In genomic region chr12:25690996-25691864, GRCh38 we compare ENCODE assay signal across 1 cellular context.
TF ChIP-seq lines count a peak whose summit lies in the region.

No MANE protein-coding gene starts in this region.

TF ChIP-seq in K562, 482 proteins besides CTCF, POLR2A, EP300 and RAD21 (continued from another document):
- TF ChIP-seq REST (CRISPR knock-in tag; IDR thresholded peaks at IDR 0.05; ENCODE audit: low read depth) (no peak), PHB (CRISPR knock-in tag; IDR thresholded peaks at IDR 0.05) (no peak), AFF1 (IDR thresholded peaks at IDR 0.05; ENCODE audit: low read depth in 1 of 2, partially characterized antibody in 2 of 2) (no peak), ZNF639 (CRISPR knock-in tag; conservative IDR thresholded peaks at IDR 0.05 in 1 of 2, IDR thresholded peaks at IDR 0.05 in 1 of 2) (peak in 1 of 2 experiments; percentile 37; a peak in 2 of 4 replicates), COPS2 (conservative IDR thresholded peaks at IDR 0.05) (no peak), MED1 (CRISPR knock-in tag; IDR thresholded peaks at IDR 0.05; ENCODE audit: borderline replicate concordance) (no peak), FOXA1 (IDR thresholded peaks at IDR 0.05; ENCODE audit: borderline replicate concordance) (no peak), ZNF282 (CRISPR knock-in tag; IDR thresholded peaks at IDR 0.05) (no peak), ZNF589 (CRISPR knock-in tag; IDR thresholded peaks at IDR 0.05; ENCODE audit: low read depth) (peak; percentile 13), C11orf30 (IDR thresholded peaks at IDR 0.05; ENCODE audit: low read depth) (no peak), MAFK (IDR thresholded peaks at IDR 0.05; ENCODE audit: low read length) (no peak), BRD9 (IDR thresholded peaks at IDR 0.05; ENCODE audit: low read depth, partially characterized antibody) (peak; percentile 73), TFAP4 (CRISPR knock-in tag; IDR thresholded peaks at IDR 0.05; ENCODE audit: borderline replicate concordance) (no peak), MYC (IDR thresholded peaks at IDR 0.05; ENCODE audit: low read depth, low read length) (0 out of 2 replicates have a peak, but pooled peaks have one; percentile 32), MYC (CRISPR knock-in tag; IDR thresholded peaks at IDR 0.05; ENCODE audit: borderline replicate concordance, low read depth) (0 out of 2 replicates have a peak, but pooled peaks have one; percentile 12), POLR2G (IDR thresholded peaks at IDR 0.05; ENCODE audit: low read depth, low read length) (no peak), E2F3 (CRISPR knock-in tag; IDR thresholded peaks at IDR 0.05) (no peak), ZC3H4 (CRISPR knock-in tag; IDR thresholded peaks at IDR 0.05; ENCODE audit: borderline replicate concordance) (no peak), ZNF384 (IDR thresholded peaks at IDR 0.05; ENCODE audit: low read depth, low read length) (no peak), ZNF785 (CRISPR knock-in tag; IDR thresholded peaks at IDR 0.05) (no peak), ZNF239 (CRISPR knock-in tag; IDR thresholded peaks at IDR 0.05) (peak; percentile 98), SETDB1 (IDR thresholded peaks at IDR 0.05; ENCODE audit: low read length) (no peak)
- TF ChIP-seq, protein P1, sequence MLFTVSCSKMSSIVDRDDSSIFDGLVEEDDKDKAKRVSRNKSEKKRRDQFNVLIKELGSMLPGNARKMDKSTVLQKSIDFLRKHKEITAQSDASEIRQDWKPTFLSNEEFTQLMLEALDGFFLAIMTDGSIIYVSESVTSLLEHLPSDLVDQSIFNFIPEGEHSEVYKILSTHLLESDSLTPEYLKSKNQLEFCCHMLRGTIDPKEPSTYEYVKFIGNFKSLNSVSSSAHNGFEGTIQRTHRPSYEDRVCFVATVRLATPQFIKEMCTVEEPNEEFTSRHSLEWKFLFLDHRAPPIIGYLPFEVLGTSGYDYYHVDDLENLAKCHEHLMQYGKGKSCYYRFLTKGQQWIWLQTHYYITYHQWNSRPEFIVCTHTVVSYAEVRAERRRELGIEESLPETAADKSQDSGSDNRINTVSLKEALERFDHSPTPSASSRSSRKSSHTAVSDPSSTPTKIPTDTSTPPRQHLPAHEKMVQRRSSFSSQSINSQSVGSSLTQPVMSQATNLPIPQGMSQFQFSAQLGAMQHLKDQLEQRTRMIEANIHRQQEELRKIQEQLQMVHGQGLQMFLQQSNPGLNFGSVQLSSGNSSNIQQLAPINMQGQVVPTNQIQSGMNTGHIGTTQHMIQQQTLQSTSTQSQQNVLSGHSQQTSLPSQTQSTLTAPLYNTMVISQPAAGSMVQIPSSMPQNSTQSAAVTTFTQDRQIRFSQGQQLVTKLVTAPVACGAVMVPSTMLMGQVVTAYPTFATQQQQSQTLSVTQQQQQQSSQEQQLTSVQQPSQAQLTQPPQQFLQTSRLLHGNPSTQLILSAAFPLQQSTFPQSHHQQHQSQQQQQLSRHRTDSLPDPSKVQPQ (CRISPR knock-in tag; IDR thresholded peaks at IDR 0.05; ENCODE audit: borderline replicate concordance): no peak
- TF ChIP-seq, protein P2, sequence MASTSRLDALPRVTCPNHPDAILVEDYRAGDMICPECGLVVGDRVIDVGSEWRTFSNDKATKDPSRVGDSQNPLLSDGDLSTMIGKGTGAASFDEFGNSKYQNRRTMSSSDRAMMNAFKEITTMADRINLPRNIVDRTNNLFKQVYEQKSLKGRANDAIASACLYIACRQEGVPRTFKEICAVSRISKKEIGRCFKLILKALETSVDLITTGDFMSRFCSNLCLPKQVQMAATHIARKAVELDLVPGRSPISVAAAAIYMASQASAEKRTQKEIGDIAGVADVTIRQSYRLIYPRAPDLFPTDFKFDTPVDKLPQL (IDR thresholded peaks at IDR 0.05; ENCODE audit: extremely low read depth, insufficient read length): no peak
- TF ChIP-seq, protein P3, sequence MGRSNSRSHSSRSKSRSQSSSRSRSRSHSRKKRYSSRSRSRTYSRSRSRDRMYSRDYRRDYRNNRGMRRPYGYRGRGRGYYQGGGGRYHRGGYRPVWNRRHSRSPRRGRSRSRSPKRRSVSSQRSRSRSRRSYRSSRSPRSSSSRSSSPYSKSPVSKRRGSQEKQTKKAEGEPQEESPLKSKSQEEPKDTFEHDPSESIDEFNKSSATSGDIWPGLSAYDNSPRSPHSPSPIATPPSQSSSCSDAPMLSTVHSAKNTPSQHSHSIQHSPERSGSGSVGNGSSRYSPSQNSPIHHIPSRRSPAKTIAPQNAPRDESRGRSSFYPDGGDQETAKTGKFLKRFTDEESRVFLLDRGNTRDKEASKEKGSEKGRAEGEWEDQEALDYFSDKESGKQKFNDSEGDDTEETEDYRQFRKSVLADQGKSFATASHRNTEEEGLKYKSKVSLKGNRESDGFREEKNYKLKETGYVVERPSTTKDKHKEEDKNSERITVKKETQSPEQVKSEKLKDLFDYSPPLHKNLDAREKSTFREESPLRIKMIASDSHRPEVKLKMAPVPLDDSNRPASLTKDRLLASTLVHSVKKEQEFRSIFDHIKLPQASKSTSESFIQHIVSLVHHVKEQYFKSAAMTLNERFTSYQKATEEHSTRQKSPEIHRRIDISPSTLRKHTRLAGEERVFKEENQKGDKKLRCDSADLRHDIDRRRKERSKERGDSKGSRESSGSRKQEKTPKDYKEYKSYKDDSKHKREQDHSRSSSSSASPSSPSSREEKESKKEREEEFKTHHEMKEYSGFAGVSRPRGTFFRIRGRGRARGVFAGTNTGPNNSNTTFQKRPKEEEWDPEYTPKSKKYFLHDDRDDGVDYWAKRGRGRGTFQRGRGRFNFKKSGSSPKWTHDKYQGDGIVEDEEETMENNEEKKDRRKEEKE (IDR thresholded peaks at IDR 0.05; ENCODE audit: borderline replicate concordance in 1 of 2, control insufficient read depth in 1 of 2, low read depth in 2 of 2, low read length in 1 of 2): no peak
